8 cellular contexts compared by ENCODE assay signal in genomic region chr21:14215971-14216621, GRCh38. TPM values are rescaled to one million over a fixed set of nuclear protein-coding genes. Genes with fewer than 3 reads are reported as not detected.
DNase-seq lines count a peak whose midpoint lies in the region; ATAC-seq and TF ChIP-seq lines count a peak whose summit lies in the region.

RBM11 (plus strand) TSS chr21:14216157; CDS start chr21:14216187, 30 bp downstream.

- H3K4me3 ChIP-seq in HUES6 (ENCODE audit: low read depth, low read length) (peak within 1 kb of the TSS; percentile 97), SK-N-MC (peak within 1 kb of the TSS; percentile 96), parathyroid adenoma (ENCODE audit: low read depth, low read length) (peak within 1 kb of the TSS; percentile 92), thyroid gland (replicated peaks in 1 of 3) (peak within 1 kb of the TSS; percentile 57 to 76 (median 61))

- no peak for TF ChIP-seq CTCF in parathyroid adenoma (IDR thresholded peaks at IDR 0.05)
- no peak for TF ChIP-seq CTCF in thyroid gland (IDR thresholded peaks at IDR 0.05)

- peak within 1 kb of the TSS; percentile 85 for H3K4me3 Mint-ChIP-seq in activated naive CD4-positive, alpha-beta T cell treated with anti-CD3 and anti-CD28 coated beads, Interleukin-2, amount 50 U/mL, for 24 hours

- H3K4me2 ChIP-seq in parathyroid adenoma (ENCODE audit: low read length): peak within 1 kb of the TSS; percentile 82

- no peaks in the 10 kb centered on the region for H3K9me3 Mint-ChIP-seq in activated naive CD4-positive, alpha-beta T cell treated with anti-CD3 and anti-CD28 coated beads, Interleukin-2, amount 50 U/mL, for 24 hours

- no peaks in the 10 kb centered on the region for H3K36me3 Mint-ChIP-seq in activated naive CD4-positive, alpha-beta T cell treated with anti-CD3 and anti-CD28 coated beads, Interleukin-2, amount 50 U/mL, for 24 hours

- no peaks in the 10 kb centered on the region for H3K36me3 ChIP-seq in HUES6 (ENCODE audit: control insufficient read depth, insufficient read depth, low read length)
- H3K36me3 ChIP-seq in SK-N-MC (ENCODE audit: insufficient read depth, low read length): peaks cover 23% of the 10 kb centered on the region
- no peaks in the 10 kb centered on the region for H3K36me3 ChIP-seq in parathyroid adenoma (ENCODE audit: control insufficient read depth, insufficient read depth, low read length)
- H3K36me3 ChIP-seq in thyroid gland: no peaks in the 10 kb centered on the region

- WGBS in thyroid gland, 2 donors: 1 to 2% methylated on average over 24 to 45 of the region's 54 CpGs

- H3K9ac ChIP-seq in HUES6 (ENCODE audit: low read length) (peak within 1 kb of the TSS; percentile 69), SK-N-MC (ENCODE audit: insufficient read length) (peak within 1 kb of the TSS; percentile 82), parathyroid adenoma (no peak within 1 kb of the TSS)

- no peaks in the 10 kb centered on the region for H3K9me3 ChIP-seq in HUES6 (ENCODE audit: control insufficient read depth, insufficient read depth, low read depth, low read length)
- H3K9me3 ChIP-seq in SK-N-MC (ENCODE audit: low read depth, low read length): no peaks in the 10 kb centered on the region
- no peaks in the 10 kb centered on the region for H3K9me3 ChIP-seq in parathyroid adenoma (ENCODE audit: control insufficient read depth, low read length)
- H3K9me3 ChIP-seq in thyroid gland: no peaks in the 10 kb centered on the region

- no peaks in the 10 kb centered on the region for H3K27me3 Mint-ChIP-seq in activated naive CD4-positive, alpha-beta T cell treated with anti-CD3 and anti-CD28 coated beads, Interleukin-2, amount 50 U/mL, for 24 hours

- ATAC-seq in GM21367 (IDR thresholded peaks at IDR 0.05; ENCODE audit: unreplicated experiment): peak; percentile 98

- H3K4me1 ChIP-seq in HUES6 (ENCODE audit: control insufficient read depth, insufficient read depth, low read length): 0 out of 2 replicates have a peak, but pooled peaks cover 6% of the 10 kb centered on the region
- peaks cover 2% of the 10 kb centered on the region for H3K4me1 ChIP-seq in parathyroid adenoma
- peaks cover 0 to 4% of the 10 kb centered on the region in 2 donors for H3K4me1 ChIP-seq in thyroid gland

- H3K27ac Mint-ChIP-seq in activated naive CD4-positive, alpha-beta T cell treated with anti-CD3 and anti-CD28 coated beads, Interleukin-2, amount 50 U/mL, for 24 hours: peak within 1 kb of the TSS; percentile 62

- H3K27me3 ChIP-seq in HUES6 (ENCODE audit: control insufficient read depth, insufficient read depth, low read length) (peaks cover 6% of the 10 kb centered on the region; the same call in 1 of the 2 replicates), parathyroid adenoma (ENCODE audit: control insufficient read depth, insufficient read depth, low read length) (no peaks in the 10 kb centered on the region), thyroid gland (no peaks in the 10 kb centered on the region)

- peaks cover 7% of the 10 kb centered on the region for H3K4me1 Mint-ChIP-seq in activated naive CD4-positive, alpha-beta T cell treated with anti-CD3 and anti-CD28 coated beads, Interleukin-2, amount 50 U/mL, for 24 hours

- DNase-seq in COR-L47 (lab: John Stamatoyannopoulos, UW): peak; percentile 40
- DNase-seq in SK-N-MC (ENCODE audit: low read depth, low spot score): no peak
- peak; percentile 81 for DNase-seq in cardiac septum (ENCODE audit: low spot score)
- peak; percentile 86 for DNase-seq in thyroid gland

- H3K27ac ChIP-seq in HUES6 (ENCODE audit: low read depth, low read length): no peak within 1 kb of the TSS
- H3K27ac ChIP-seq in SK-N-MC: peak within 1 kb of the TSS; percentile 97
- peak within 1 kb of the TSS; percentile 6 for H3K27ac ChIP-seq in parathyroid adenoma
- H3K27ac ChIP-seq in thyroid gland: peak within 1 kb of the TSS; percentile 39 to 66 (median 55)

- H3K79me2 ChIP-seq in parathyroid adenoma: no peaks in the 10 kb centered on the region

- TF ChIP-seq POLR2A in thyroid gland (IDR thresholded peaks at IDR 0.05): peak in 1 of 2 donors; percentile 74

- peak within 1 kb of the TSS; percentile 85 for H2AFZ ChIP-seq in parathyroid adenoma

- intact Hi-C loops in cardiac septum (cut with DNase I): no loop called here
- intact Hi-C loops in thyroid gland (cut with DNase I): no loop called here

RNA-seq across cellular contexts. Expression of gene RBM11, which starts in this region (rescaled TPM):
- 0.57 TPM for total RNA-seq in cardiac septum
- 10 to 100 TPM; 10.3 to 14.8 (median 14.0) TPM for total RNA-seq in thyroid gland

Comparison
In these comparisons a context has a peak if more than half of its experiments do, and no peak if none do; other contexts are left out.
1. Peak in DNase-seq in cardiac septum; RNA of the gene not detected or under 1 TPM.